ENCODE assay signal across 1 cellular context in the genomic region with DNA sequence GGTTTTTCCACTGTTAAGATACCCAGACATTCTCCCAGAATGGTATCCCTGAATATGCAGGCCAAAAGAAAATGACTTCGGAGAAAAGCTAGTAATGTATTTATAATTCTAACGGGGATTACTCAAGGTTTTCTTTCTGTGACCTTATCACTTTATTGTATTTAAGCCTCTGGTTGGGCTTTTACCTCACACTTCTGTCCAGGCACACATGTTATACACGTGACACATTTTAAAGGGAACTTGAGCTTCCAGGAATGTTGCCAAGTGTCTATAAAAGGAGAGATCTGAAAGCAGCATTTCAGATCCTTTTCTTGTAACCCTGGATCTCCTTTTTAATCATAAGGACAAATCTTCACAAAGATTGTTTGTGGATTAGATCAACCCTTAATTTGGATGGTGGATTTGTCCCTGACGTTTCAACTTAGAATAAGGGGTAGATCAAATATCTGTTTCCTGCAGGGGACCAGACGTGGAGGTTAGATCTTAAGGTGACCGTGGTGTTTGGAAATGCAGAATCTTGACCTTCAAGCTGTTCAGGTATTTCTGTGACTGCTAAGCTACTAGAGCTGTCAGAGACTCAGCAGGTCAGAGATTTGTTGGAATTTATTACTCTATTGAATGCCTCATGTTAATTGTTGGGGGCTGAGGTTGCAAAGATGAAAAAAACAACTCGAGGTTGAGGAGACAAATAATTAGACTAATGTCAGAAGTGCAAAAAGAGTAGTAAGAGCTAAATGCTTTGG.
A peak's percentile ranks its signal among the peaks of the same experiment; 100 is the strongest.
TF ChIP-seq lines count a peak whose summit lies in the region.

No MANE protein-coding gene starts in this region.

TF ChIP-seq in HEK293, 187 proteins besides CTCF, POLR2A, EP300 and RAD21 (continued from another document):
- TF ChIP-seq, protein P1, sequence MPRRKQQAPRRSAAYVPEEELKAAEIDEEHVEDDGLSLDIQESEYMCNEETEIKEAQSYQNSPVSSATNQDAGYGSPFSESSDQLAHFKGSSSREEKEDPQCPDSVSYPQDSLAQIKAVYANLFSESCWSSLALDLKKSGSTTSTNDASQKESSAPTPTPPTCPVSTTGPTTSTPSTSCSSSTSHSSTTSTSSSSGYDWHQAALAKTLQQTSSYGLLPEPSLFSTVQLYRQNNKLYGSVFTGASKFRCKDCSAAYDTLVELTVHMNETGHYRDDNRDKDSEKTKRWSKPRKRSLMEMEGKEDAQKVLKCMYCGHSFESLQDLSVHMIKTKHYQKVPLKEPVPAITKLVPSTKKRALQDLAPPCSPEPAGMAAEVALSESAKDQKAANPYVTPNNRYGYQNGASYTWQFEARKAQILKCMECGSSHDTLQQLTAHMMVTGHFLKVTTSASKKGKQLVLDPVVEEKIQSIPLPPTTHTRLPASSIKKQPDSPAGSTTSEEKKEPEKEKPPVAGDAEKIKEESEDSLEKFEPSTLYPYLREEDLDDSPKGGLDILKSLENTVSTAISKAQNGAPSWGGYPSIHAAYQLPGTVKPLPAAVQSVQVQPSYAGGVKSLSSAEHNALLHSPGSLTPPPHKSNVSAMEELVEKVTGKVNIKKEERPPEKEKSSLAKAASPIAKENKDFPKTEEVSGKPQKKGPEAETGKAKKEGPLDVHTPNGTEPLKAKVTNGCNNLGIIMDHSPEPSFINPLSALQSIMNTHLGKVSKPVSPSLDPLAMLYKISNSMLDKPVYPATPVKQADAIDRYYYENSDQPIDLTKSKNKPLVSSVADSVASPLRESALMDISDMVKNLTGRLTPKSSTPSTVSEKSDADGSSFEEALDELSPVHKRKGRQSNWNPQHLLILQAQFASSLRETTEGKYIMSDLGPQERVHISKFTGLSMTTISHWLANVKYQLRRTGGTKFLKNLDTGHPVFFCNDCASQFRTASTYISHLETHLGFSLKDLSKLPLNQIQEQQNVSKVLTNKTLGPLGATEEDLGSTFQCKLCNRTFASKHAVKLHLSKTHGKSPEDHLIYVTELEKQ (tag by site-specific recombination; IDR thresholded peaks at IDR 0.05; ENCODE audit: borderline replicate concordance): no peak
- TF ChIP-seq ZNF37A (tag by site-specific recombination; IDR thresholded peaks at IDR 0.05): no peak
- no peak for TF ChIP-seq ZNF280C (tag by site-specific recombination; IDR thresholded peaks at IDR 0.05)
- TF ChIP-seq WT1 (tag by site-specific recombination; IDR thresholded peaks at IDR 0.05): no peak
- TF ChIP-seq ZNF645 (tag by site-specific recombination; IDR thresholded peaks at IDR 0.05): no peak
- TF ChIP-seq ZNF239 (tag by site-specific recombination; IDR thresholded peaks at IDR 0.05): no peak
- TF ChIP-seq ZNF837 (tag by site-specific recombination; IDR thresholded peaks at IDR 0.05): no peak
- no peak for TF ChIP-seq ELK4 (IDR thresholded peaks at IDR 0.05; ENCODE audit: borderline replicate concordance, low read depth, low read length)
- TF ChIP-seq KLF9 (tag by site-specific recombination; IDR thresholded peaks at IDR 0.05; ENCODE audit: low read depth): no peak
- no peak for TF ChIP-seq SCRT2 (tag by site-specific recombination; IDR thresholded peaks at IDR 0.05)
- no peak for TF ChIP-seq ZFP37 (tag by site-specific recombination; IDR thresholded peaks at IDR 0.05)
- TF ChIP-seq ZNF214 (tag by site-specific recombination; IDR thresholded peaks at IDR 0.05; ENCODE audit: borderline replicate concordance): no peak
- TF ChIP-seq ZNF26 (tag by site-specific recombination; IDR thresholded peaks at IDR 0.05): no peak
- no peak for TF ChIP-seq ZNF335 (tag by site-specific recombination; conservative IDR thresholded peaks at IDR 0.05)
- peak; percentile 62; the same call in 1 of the 2 replicates for TF ChIP-seq PRDM6 (tag by site-specific recombination; IDR thresholded peaks at IDR 0.05)
- 0 out of 2 replicates have a peak, but pooled peaks have one; percentile 41 for TF ChIP-seq ZNF561 (tag by site-specific recombination; IDR thresholded peaks at IDR 0.05; ENCODE audit: borderline replicate concordance)
- no peak for TF ChIP-seq HOXD13 (CRISPR knock-in tag; IDR thresholded peaks at IDR 0.05; ENCODE audit: borderline replicate concordance)
- 0 out of 2 replicates have a peak, but pooled peaks have one; percentile 14 for TF ChIP-seq ZBTB44 (tag by site-specific recombination; IDR thresholded peaks at IDR 0.05)
- TF ChIP-seq TRIM28 (IDR thresholded peaks at IDR 0.05; ENCODE audit: borderline replicate concordance, low read length): no peak
- TF ChIP-seq, protein P2, sequence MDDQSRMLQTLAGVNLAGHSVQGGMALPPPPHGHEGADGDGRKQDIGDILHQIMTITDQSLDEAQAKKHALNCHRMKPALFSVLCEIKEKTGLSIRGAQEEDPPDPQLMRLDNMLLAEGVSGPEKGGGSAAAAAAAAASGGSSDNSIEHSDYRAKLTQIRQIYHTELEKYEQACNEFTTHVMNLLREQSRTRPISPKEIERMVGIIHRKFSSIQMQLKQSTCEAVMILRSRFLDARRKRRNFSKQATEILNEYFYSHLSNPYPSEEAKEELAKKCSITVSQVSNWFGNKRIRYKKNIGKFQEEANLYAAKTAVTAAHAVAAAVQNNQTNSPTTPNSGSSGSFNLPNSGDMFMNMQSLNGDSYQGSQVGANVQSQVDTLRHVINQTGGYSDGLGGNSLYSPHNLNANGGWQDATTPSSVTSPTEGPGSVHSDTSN (CRISPR knock-in tag; IDR thresholded peaks at IDR 0.05): no peak
- TF ChIP-seq ZNF354C (tag by site-specific recombination; IDR thresholded peaks at IDR 0.05; ENCODE audit: borderline replicate concordance, low read depth): no peak
- no peak for TF ChIP-seq ZNF664 (tag by site-specific recombination; IDR thresholded peaks at IDR 0.05)
- TF ChIP-seq ZNF18 (tag by site-specific recombination; IDR thresholded peaks at IDR 0.05): no peak
